Comparison of ENCODE assay signal across 12 cellular contexts in genomic region chr11:32435152-32435480, GRCh38. TPM values are rescaled to one million over a fixed set of nuclear protein-coding genes. Genes with fewer than 3 reads are reported as not detected.
DNase-seq lines count a peak whose midpoint lies in the region; ATAC-seq, FAIRE-seq and TF ChIP-seq lines count a peak whose summit lies in the region.
"Had no signal": no experiment of that assay in that cellular context is flagged by ENCODE, and none has a peak within 500 bp of the region (broad histone marks: within the 10 kb centered on the region; RNA-seq: fewer than 3 reads in every experiment).

No MANE protein-coding gene starts in this region.

- H3K4me1 ChIP-seq in ES-I3 (ENCODE audit: insufficient read depth, low read length): peaks cover 5% of the 10 kb centered on the region

- H3K9me3 ChIP-seq in ES-I3 (ENCODE audit: control insufficient read depth, insufficient read depth, low read length): no peaks in the 10 kb centered on the region; the same call in 1 of the 2 replicates
- H3K9me3 ChIP-seq: MG63, Peyer's patch had no signal

- no peak for FAIRE-seq in RCC 7860 (lab: Jason Lieb, UNC)

- H3K9ac ChIP-seq in ES-I3 (ENCODE audit: low read depth, low read length): peak overlapping the region; percentile 23; the same call in 1 of the 2 replicates

- peak overlapping the region; percentile 61 for H3K4me3 ChIP-seq in fibroblast of villous mesenchyme (ENCODE audit: low read depth, low read length)
- H3K4me3 ChIP-seq: MG63 had no signal

- DNase-seq in NCI-H2171 (lab: John Stamatoyannopoulos, UW) (peak; percentile 43), fibroblast of villous mesenchyme (ENCODE audit: low read depth) (no peak), omental fat pad (ENCODE audit: low spot score) (no peak), RCC 7860 (ENCODE audit: low spot score) (no peak), putamen (ENCODE audit: low spot score) (no peak), AML-193 (lab: John Stamatoyannopoulos, UW) (no peak), NCI-H345 (lab: John Stamatoyannopoulos, UW) (no peak)
- DNase-seq: activated CD4-positive, alpha-beta memory T cell treated with anti-CD3 and anti-CD28 coated beads for 36 hours; MG63; natural killer cell; Peyer's patch had no signal

- no peaks in the 10 kb centered on the region for H3K36me3 ChIP-seq in ES-I3 (ENCODE audit: insufficient read depth, low read length)
- H3K36me3 ChIP-seq: MG63, Peyer's patch had no signal

- ATAC-seq in omental fat pad (ENCODE audit: low FRiP score): peak; percentile 0
- ATAC-seq: natural killer cell had no signal

- TF ChIP-seq CTCF in fibroblast of villous mesenchyme (IDR thresholded peaks at IDR 0.05; ENCODE audit: insufficient read depth, low read depth, low read length) (no peak), omental fat pad (IDR thresholded peaks at IDR 0.05) (no peak)

RNA-seq across cellular contexts. Expression of gene WT1, which starts 0.2 kb away (rescaled TPM):
- total RNA-seq in fibroblast of villous mesenchyme (5.8 and 16.4 TPM in 2 replicates), omental fat pad (10 to 100 TPM in 3 of 4 donors, 1 to 10 TPM in 1; 5.5 to 78.0 (median 44.1) TPM)
- total RNA-seq: activated CD4-positive, alpha-beta memory T cell treated with anti-CD3 and anti-CD28 coated beads for 36 hours; natural killer cell; Peyer's patch had no signal
